16 cellular contexts compared by ENCODE assay signal in the genomic region with DNA sequence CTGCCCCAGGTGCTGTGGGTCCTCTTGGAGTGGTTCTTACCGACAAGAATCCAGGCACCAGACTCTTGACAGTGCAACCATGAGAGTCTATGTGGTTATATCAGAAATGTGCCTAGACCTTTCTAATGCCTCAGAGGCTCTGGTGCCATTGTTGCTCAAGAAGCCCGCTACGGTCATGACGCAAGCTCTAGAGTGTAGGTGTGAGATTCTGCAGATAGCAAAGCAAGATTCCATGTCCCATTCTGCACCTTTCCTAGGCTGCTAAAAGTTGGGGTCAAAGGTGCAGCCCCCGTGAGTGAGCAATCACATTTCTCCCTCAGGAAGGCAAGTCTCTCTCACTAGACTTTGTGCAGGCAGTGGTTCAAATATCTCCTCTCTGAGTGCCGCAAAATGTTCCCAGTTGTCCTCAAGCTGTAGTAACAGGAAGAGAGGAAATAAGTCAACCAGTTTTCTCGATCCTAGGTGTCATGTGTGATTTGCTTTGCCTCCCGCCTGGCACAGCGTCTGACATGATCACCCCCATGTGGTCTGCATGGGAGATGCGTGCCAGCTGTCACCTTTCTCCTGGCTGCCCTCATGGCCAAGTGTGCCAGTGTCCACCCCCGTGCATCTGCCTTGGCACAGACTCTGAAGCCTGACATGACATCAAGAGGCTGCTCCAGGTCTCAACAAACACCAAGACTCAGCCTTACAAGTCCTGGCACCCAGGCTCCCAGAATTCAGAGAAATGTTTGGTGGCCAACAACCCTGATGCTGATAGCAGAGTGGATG.
DNase-seq lines count a peak whose midpoint lies in the region; ATAC-seq and TF ChIP-seq lines count a peak whose summit lies in the region.
"Had no signal": no experiment of that assay in that cellular context is flagged by ENCODE, and none has a peak within 500 bp of the region (broad histone marks: within the 10 kb centered on the region; RNA-seq: fewer than 3 reads in every experiment).

No MANE protein-coding gene starts in this region.

- ATAC-seq in GM18498 (IDR thresholded peaks at IDR 0.05; ENCODE audit: unreplicated experiment) = no peak

- H4K20me1 ChIP-seq in DOHH2 (ENCODE audit: control insufficient read depth, insufficient read depth, low read depth, low read length) (no peaks in the 10 kb centered on the region), Loucy (ENCODE audit: insufficient read depth, low read length, poor library complexity, severe bottlenecking) (no peaks in the 10 kb centered on the region)

- no peak overlapping the region for H3K27ac ChIP-seq in DOHH2 (ENCODE audit: low read depth, low read length)
- H3K27ac ChIP-seq: breast epithelium, SK-N-MC, tibial artery had no signal

- H3K9ac ChIP-seq in Loucy (ENCODE audit: low read depth, low read length, poor library complexity, severe bottlenecking) = no peak overlapping the region

- H3K4me3 ChIP-seq in DOHH2 (ENCODE audit: low read length) (no peak overlapping the region), Loucy (ENCODE audit: low read length, poor library complexity, severe bottlenecking) (no peak overlapping the region)
- H3K4me3 ChIP-seq: breast epithelium, lung, SK-N-MC, tibial artery had no signal

- peak; percentile 45 for TF ChIP-seq CTCF in DOHH2 (IDR thresholded peaks at IDR 0.05; ENCODE audit: low read depth, low read length, poor library complexity, severe bottlenecking)
- peak; percentile 60 for TF ChIP-seq CTCF in Loucy (conservative IDR thresholded peaks at IDR 0.05; ENCODE audit: low read length)

- H3K9me2 ChIP-seq in DOHH2 (replicated peaks; ENCODE audit: control insufficient read depth, low read length) = no peaks in the 10 kb centered on the region
- H3K9me2 ChIP-seq in Loucy (replicated peaks; ENCODE audit: low read depth, low read length) = no peaks in the 10 kb centered on the region

- H3K4me1 ChIP-seq in DOHH2 (ENCODE audit: control insufficient read depth, low read length) (no peaks in the 10 kb centered on the region), Loucy (ENCODE audit: insufficient read depth, low read length, poor library complexity, severe bottlenecking) (no peaks in the 10 kb centered on the region)
- H3K4me1 ChIP-seq: breast epithelium had no signal

- peak; percentile 22 for DNase-seq in DMS53 (lab: John Stamatoyannopoulos, UW)
- DNase-seq in DMS53 treated with DMSO at 0.1 percent for 48 hours (lab: John Stamatoyannopoulos, UW; ENCODE audit: unreplicated experiment) = no peak
- DNase-seq in germinal center (ENCODE audit: low spot score) = peak; percentile 6
- no peak for DNase-seq in occipital lobe (lab: John Stamatoyannopoulos, UW)
- no peak for DNase-seq in activated naive CD4-positive, alpha-beta T cell (lab: John Stamatoyannopoulos, UW)
- DNase-seq: activated naive CD4-positive, alpha-beta T cell treated with Interleukin-2 at 50 U/mL for 16 hours; effector CD8-positive, alpha-beta T cell; NCI-H2029 treated with DMSO at 0.1 percent for 48 hours; retina; tibial artery had no signal

- H3K4me2 ChIP-seq in DOHH2 (ENCODE audit: low read length) (no peak overlapping the region), Loucy (ENCODE audit: low read depth, low read length, poor library complexity, severe bottlenecking) (no peak overlapping the region)

- H2AFZ ChIP-seq in Loucy (ENCODE audit: low read length) = peak overlapping the region; percentile 68; the same call in 1 of the 2 replicates

- no peaks in the 10 kb centered on the region for H3K36me3 ChIP-seq in DOHH2 (ENCODE audit: control insufficient read depth, low read length)
- H3K36me3 ChIP-seq in Loucy (ENCODE audit: insufficient read depth, low read length) = no peaks in the 10 kb centered on the region
- H3K36me3 ChIP-seq: breast epithelium, tibial artery had no signal

- no peaks in the 10 kb centered on the region for H3K9me3 ChIP-seq in DOHH2 (ENCODE audit: control insufficient read depth, insufficient read depth, low read length)
- no peaks in the 10 kb centered on the region for H3K9me3 ChIP-seq in Loucy (ENCODE audit: insufficient read depth, low read depth, low read length)
- H3K9me3 ChIP-seq: breast epithelium, tibial artery had no signal

- H3K79me2 ChIP-seq in DOHH2 (ENCODE audit: control insufficient read depth, low read length) (no peaks in the 10 kb centered on the region), Loucy (ENCODE audit: insufficient read depth, low read length) (no peaks in the 10 kb centered on the region)

- H3F3A ChIP-seq in DOHH2 (ENCODE audit: control insufficient read depth, insufficient read depth) = no peaks in the 10 kb centered on the region
- H3F3A ChIP-seq in Loucy (ENCODE audit: low read depth) = no peaks in the 10 kb centered on the region

- H3K27me3 ChIP-seq in DOHH2 (ENCODE audit: control insufficient read depth, low read length) (peaks cover 6% of the 10 kb centered on the region), Loucy (ENCODE audit: insufficient read depth, low read length, poor library complexity, severe bottlenecking) (no peaks in the 10 kb centered on the region)
- H3K27me3 ChIP-seq: breast epithelium, tibial artery had no signal

Comparison
In these comparisons a context has a peak if more than half of its experiments do, and no peak if none do; other contexts are left out.
1. DNase-seq: peak in DMS53 (single experiment) and germinal center (single experiment); none in DMS53 treated with DMSO at 0.1 percent for 48 hours (single experiment), occipital lobe (single experiment) and activated naive CD4-positive, alpha-beta T cell (0 of 4).